In the genomic region with DNA sequence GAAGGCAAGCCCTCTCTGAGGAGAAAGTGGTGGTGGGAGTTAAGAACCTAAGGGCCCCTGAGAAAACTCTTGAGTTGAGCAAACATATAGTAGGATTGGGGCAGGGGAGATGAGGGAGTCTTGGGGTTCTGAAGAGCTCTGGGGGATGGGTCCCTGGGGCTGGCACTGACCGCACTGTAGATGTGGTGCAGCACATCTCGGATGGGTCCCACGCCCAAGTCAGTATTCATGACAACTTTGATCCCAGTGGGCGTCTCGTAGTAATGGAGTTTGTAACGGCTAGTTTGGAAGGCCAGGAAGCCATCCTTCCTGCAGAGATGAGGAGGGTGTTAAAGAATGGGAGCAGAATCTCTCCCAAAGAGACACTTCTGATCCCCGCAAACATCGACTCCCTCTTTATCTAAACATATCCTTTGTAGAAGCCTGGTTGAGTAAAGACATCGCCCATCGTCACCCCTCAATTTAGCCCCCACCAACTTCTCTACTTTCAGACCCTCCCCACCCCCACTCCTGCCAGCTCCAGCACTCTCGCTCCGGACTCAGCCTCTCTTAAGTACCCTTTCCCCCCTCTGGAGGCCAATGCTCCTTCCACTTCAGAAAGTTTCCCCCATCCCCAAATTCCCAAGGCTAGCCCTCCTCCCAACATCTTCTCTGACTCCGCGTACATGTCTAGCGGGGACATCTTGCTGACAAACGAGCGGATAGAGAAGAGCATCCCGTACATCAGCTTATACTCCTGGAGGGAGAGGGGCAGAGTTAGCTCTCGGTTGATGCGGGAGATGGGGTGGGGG, we compare ENCODE assay signal across 8 cellular contexts. TPM values are rescaled to one million over a fixed set of nuclear protein-coding genes. Genes with fewer than 3 reads are reported as not detected.
DNase-seq lines count a peak whose midpoint lies in the region; ATAC-seq and TF ChIP-seq lines count a peak whose summit lies in the region.

No MANE protein-coding gene starts in this region.

- H3K27ac ChIP-seq in brain microvascular endothelial cell: no peak overlapping the region
- H3K27ac ChIP-seq in mesendoderm (ENCODE audit: low read depth, low read length): no peak overlapping the region
- H3K27ac ChIP-seq in aorta (ENCODE audit: low read depth in 1 of 2, low read length in 2 of 2): no peak overlapping the region

- H3K27me3 Mint-ChIP-seq in stimulated activated naive CD8-positive, alpha-beta T cell treated with anti-CD3 and anti-CD28 coated beads, Interleukin-15, Interleukin-2, amounts not matched to agents 100 ng/mL and 50 ng/mL, for 24 hours: no peaks in the 10 kb centered on the region

- peak overlapping the region; percentile 96 for H3K4me3 Mint-ChIP-seq in stimulated activated naive CD8-positive, alpha-beta T cell treated with anti-CD3 and anti-CD28 coated beads, Interleukin-15, Interleukin-2, amounts not matched to agents 100 ng/mL and 50 ng/mL, for 24 hours

- no peak overlapping the region for H2BK15ac ChIP-seq in mesendoderm (replicated peaks; ENCODE audit: low read depth)

- peak overlapping the region; percentile 96 for H3K27ac Mint-ChIP-seq in stimulated activated naive CD8-positive, alpha-beta T cell treated with anti-CD3 and anti-CD28 coated beads, Interleukin-15, Interleukin-2, amounts not matched to agents 100 ng/mL and 50 ng/mL, for 24 hours

- in situ Hi-C loops in brain microvascular endothelial cell (cut with HindIII; ENCODE audit: low pct_ligation_motif_present, low sequenced_read_pairs): no loop called here

- H4K5ac ChIP-seq in mesendoderm (ENCODE audit: low read length): no peak overlapping the region

- H3K23ac ChIP-seq in mesendoderm (ENCODE audit: low read length): no peak overlapping the region

- H3K4me3 ChIP-seq in brain microvascular endothelial cell (ENCODE audit: low read depth, low read length) (peak overlapping the region; percentile 98), mesendoderm (ENCODE audit: low read length) (peak overlapping the region; percentile 72), aorta (ENCODE audit: low read length in 2 of 2) (peak overlapping the region; percentile 45 to 59)

- peaks cover 43% of the 10 kb centered on the region for H3K4me1 Mint-ChIP-seq in stimulated activated naive CD8-positive, alpha-beta T cell treated with anti-CD3 and anti-CD28 coated beads, Interleukin-15, Interleukin-2, amounts not matched to agents 100 ng/mL and 50 ng/mL, for 24 hours (ENCODE audit: low read depth)

- peak overlapping the region; percentile 77 for H3K9ac ChIP-seq in mesendoderm (ENCODE audit: low read length)

- no peak overlapping the region for H2BK5ac ChIP-seq in mesendoderm (ENCODE audit: low read length)

- no peaks in the 10 kb centered on the region for H3K27me3 ChIP-seq in brain microvascular endothelial cell (replicated peaks)
- H3K27me3 ChIP-seq in mesendoderm (ENCODE audit: insufficient read depth, low read length, poor library complexity): peaks cover 11% of the 10 kb centered on the region
- H3K27me3 ChIP-seq in aorta (ENCODE audit: control insufficient read depth in 1 of 2, insufficient read depth in 2 of 2, low read length in 1 of 2): no peaks in the 10 kb centered on the region

- no peak overlapping the region for H4K8ac ChIP-seq in mesendoderm (ENCODE audit: low read depth, low read length)

- no peak overlapping the region for H2AK5ac ChIP-seq in mesendoderm (ENCODE audit: low read length)

- no peak for TF ChIP-seq CTCF in brain microvascular endothelial cell (IDR thresholded peaks at IDR 0.05; ENCODE audit: low read depth, low read length, missing control alignments)

- no peak overlapping the region for H2BK120ac ChIP-seq in mesendoderm (ENCODE audit: low read depth, low read length)

- intact Hi-C loops in aorta (cut with DNase I): loop anchor here in 1 of 2 donors (10.0 kb wide), 1 partner anchor 124 kb away; no protein-coding TSS in a partner anchor

- no peak overlapping the region for H3K4ac ChIP-seq in mesendoderm (ENCODE audit: low read depth, low read length)

- no peak overlapping the region for H3K18ac ChIP-seq in mesendoderm (ENCODE audit: low read length)

- H3K36me3 ChIP-seq in brain microvascular endothelial cell (replicated peaks) (peaks cover 5% of the 10 kb centered on the region), mesendoderm (ENCODE audit: control insufficient read depth, insufficient read depth, low read length) (no peaks in the 10 kb centered on the region), aorta (ENCODE audit: control insufficient read depth in 1 of 2, insufficient read depth in 2 of 2, low read length in 1 of 2) (no peaks in the 10 kb centered on the region)

- no peaks in the 10 kb centered on the region for H3K9me3 ChIP-seq in aorta (ENCODE audit: control insufficient read depth, low read length)

- H3K79me1 ChIP-seq in mesendoderm (ENCODE audit: low read length): peaks cover 9% of the 10 kb centered on the region

- no peak for DNase-seq in stimulated activated naive CD8-positive, alpha-beta T cell treated with anti-CD3 and anti-CD28 coated beads, Interleukin-15, Interleukin-2, amounts not matched to agents 100 U/mL and 50 U/mL, for 24 hours
- DNase-seq in brain microvascular endothelial cell: no peak
- DNase-seq in mesendoderm: no peak
- DNase-seq in aorta: no peak
- DNase-seq in T-helper 9 cell: no peak

- WGBS in mesendoderm (ENCODE audit: extremely low coverage, insufficient coverage, low lambda C conversion rate): no CpG with 5 or more reads among the region's 20 CpGs
- 38% methylated on average over 20 of the region's 20 CpGs for WGBS in aorta, 2 donors

- H3K79me2 ChIP-seq in mesendoderm (ENCODE audit: control insufficient read depth, insufficient read depth, low read length): peaks cover 2% of the 10 kb centered on the region

- no peak for ATAC-seq in stimulated activated naive CD8-positive, alpha-beta T cell treated with anti-CD3 and anti-CD28 coated beads, Interleukin-15, Interleukin-2, amounts not matched to agents 100 U/mL and 50 U/mL, for 24 hours
- ATAC-seq in aorta (ENCODE audit: low FRiP score) (no peak), GM19035 (IDR thresholded peaks at IDR 0.05; ENCODE audit: unreplicated experiment) (no peak), HG03460 (IDR thresholded peaks at IDR 0.05; ENCODE audit: unreplicated experiment) (no peak)

- peak overlapping the region; percentile 90 for H3K56ac ChIP-seq in mesendoderm (ENCODE audit: low read length)

- H3K4me1 ChIP-seq in mesendoderm (ENCODE audit: control insufficient read depth, low read depth, low read length) (peaks cover 5% of the 10 kb centered on the region), aorta (ENCODE audit: control insufficient read depth in 1 of 2, insufficient read depth in 2 of 2, low read length in 2 of 2) (no peaks in the 10 kb centered on the region)

- H3K9me3 Mint-ChIP-seq in stimulated activated naive CD8-positive, alpha-beta T cell treated with anti-CD3 and anti-CD28 coated beads, Interleukin-15, Interleukin-2, amounts not matched to agents 100 ng/mL and 50 ng/mL, for 24 hours: no peaks in the 10 kb centered on the region

- H3K36me3 Mint-ChIP-seq in stimulated activated naive CD8-positive, alpha-beta T cell treated with anti-CD3 and anti-CD28 coated beads, Interleukin-15, Interleukin-2, amounts not matched to agents 100 ng/mL and 50 ng/mL, for 24 hours (ENCODE audit: low read depth): peaks cover 28% of the 10 kb centered on the region

- H3K4me2 ChIP-seq in mesendoderm (ENCODE audit: low read length): peak overlapping the region; percentile 89

RNA-seq across cellular contexts. Expression of gene TRAPPC1, which starts 0.7 kb away (rescaled TPM):
- polyA plus RNA-seq in mesendoderm (2013, experiment 1 of 2): 86.5 TPM
- polyA plus RNA-seq in mesendoderm (2013, experiment 2 of 2): 91.3 TPM
- 100 to 1,000 TPM in 1 of 2 donors, 10 to 100 TPM in 1; 70.3 to 101 TPM for total RNA-seq in aorta
- 100 to 1,000 TPM in 1 of 2 donors, 10 to 100 TPM in 1; 93.5 to 126 TPM for polyA plus RNA-seq in aorta

RNA-seq across cellular contexts. Expression of gene CNTROB, which starts 1.0 kb away (rescaled TPM):
- polyA plus RNA-seq in mesendoderm (2013, experiment 1 of 2): 21.6 TPM
- polyA plus RNA-seq in mesendoderm (2013, experiment 2 of 2): 20.3 TPM
- 10 to 100 TPM; 18.3 to 29.2 TPM for total RNA-seq in aorta
- polyA plus RNA-seq in aorta: 10 to 100 TPM in 1 of 2 donors, 1 to 10 TPM in 1; 6.0 to 39.1 TPM

RNA-seq across cellular contexts. Expression of gene KCNAB3, which starts 1.4 kb away (rescaled TPM):
- 0.58 TPM for polyA plus RNA-seq in mesendoderm (2013, experiment 1 of 2)
- polyA plus RNA-seq in mesendoderm (2013, experiment 2 of 2): 0.60 TPM
- 1 to 10 TPM in 1 of 2 donors, under 1 TPM in 1; 0.62 to 1.9 TPM for total RNA-seq in aorta
- polyA plus RNA-seq in aorta: 1 to 10 TPM in 1 of 2 donors, under 1 TPM in 1; 0.38 to 1.2 TPM

RNA-seq across cellular contexts. Expression of gene RNF227, which starts 14.9 kb away (rescaled TPM):
- 0.29 TPM for polyA plus RNA-seq in mesendoderm (2013, experiment 1 of 2)
- 0.28 TPM for polyA plus RNA-seq in mesendoderm (2013, experiment 2 of 2)
- total RNA-seq in aorta: 1 to 10 TPM; 1.9 to 3.0 TPM
- 1 to 10 TPM in 1 of 2 donors, under 1 TPM in 1; 0.50 to 1.9 TPM for polyA plus RNA-seq in aorta

RNA-seq across cellular contexts. Expression of gene CHD3, which starts 42.4 kb away (rescaled TPM):
- 10.2 TPM for polyA plus RNA-seq in mesendoderm (2013, experiment 1 of 2)
- polyA plus RNA-seq in mesendoderm (2013, experiment 2 of 2): 10.2 TPM
- 100 to 1,000 TPM in 1 of 2 donors, 10 to 100 TPM in 1; 73.1 to 125 TPM for total RNA-seq in aorta
- polyA plus RNA-seq in aorta: 100 to 1,000 TPM in 1 of 2 donors, 10 to 100 TPM in 1; 88.8 to 119 TPM
